Comparison of ENCODE assay signal across 1 cellular context in genomic region chr19:55641376-55642152, GRCh38.
TF ChIP-seq lines count a peak whose summit lies in the region.

No MANE protein-coding gene starts in this region.

TF ChIP-seq in HEK293, 187 proteins besides CTCF, POLR2A, EP300 and RAD21 (continued from another document and continues in another):
- TF ChIP-seq ZNF623 (tag by site-specific recombination; IDR thresholded peaks at IDR 0.05) (0 out of 2 replicates have a peak, but pooled peaks have one; percentile 7), ZNF155 (tag by site-specific recombination; IDR thresholded peaks at IDR 0.05) (no peak), ZNF544 (tag by site-specific recombination; IDR thresholded peaks at IDR 0.05) (no peak), ZBTB21 (tag by site-specific recombination; IDR thresholded peaks at IDR 0.05) (no peak), ZNF274 (IDR thresholded peaks at IDR 0.05; ENCODE audit: low read length) (no peak), ZNF274 (tag by site-specific recombination; IDR thresholded peaks at IDR 0.05; ENCODE audit: borderline replicate concordance) (no peak), ZNF76 (tag by site-specific recombination; IDR thresholded peaks at IDR 0.05; ENCODE audit: borderline replicate concordance, low read depth) (0 out of 2 replicates have a peak, but pooled peaks have one; percentile 43), ZBTB8A (tag by site-specific recombination; IDR thresholded peaks at IDR 0.05) (no peak), ZNF501 (tag by site-specific recombination; IDR thresholded peaks at IDR 0.05) (no peak), ZNF146 (tag by site-specific recombination; IDR thresholded peaks at IDR 0.05) (no peak), ZBTB7A (tag by site-specific recombination; IDR thresholded peaks at IDR 0.05; ENCODE audit: low read depth) (peak; percentile 36; the same call in 1 of the 2 replicates), ZNF677 (tag by site-specific recombination; IDR thresholded peaks at IDR 0.05) (no peak), PBX3 (CRISPR knock-in tag; IDR thresholded peaks at IDR 0.05) (no peak), GLIS1 (tag by site-specific recombination; IDR thresholded peaks at IDR 0.05) (no peak), OVOL3 (tag by site-specific recombination; IDR thresholded peaks at IDR 0.05) (peak; percentile 46; the same call in 1 of the 2 replicates), ZFP69B (tag by site-specific recombination; IDR thresholded peaks at IDR 0.05) (no peak), AEBP2 (tag by site-specific recombination; IDR thresholded peaks at IDR 0.05; ENCODE audit: borderline replicate concordance) (no peak), MEIS1 (CRISPR knock-in tag; IDR thresholded peaks at IDR 0.05; ENCODE audit: borderline replicate concordance) (no peak), ZNF341 (tag by site-specific recombination; IDR thresholded peaks at IDR 0.05; ENCODE audit: low read depth) (no peak; the same call in 1 of the 2 replicates), WT1 (tag by site-specific recombination; IDR thresholded peaks at IDR 0.05) (peak; percentile 36; the same call in 1 of the 2 replicates), ZNF24 (tag by site-specific recombination; IDR thresholded peaks at IDR 0.05) (0 out of 2 replicates have a peak, but pooled peaks have one; percentile 19), IKZF3 (tag by site-specific recombination; IDR thresholded peaks at IDR 0.05) (no peak), ZNF792 (tag by site-specific recombination; IDR thresholded peaks at IDR 0.05) (no peak; the same call in none of the 2 replicates), ZNF223 (tag by site-specific recombination; IDR thresholded peaks at IDR 0.05) (no peak), ZFP3 (tag by site-specific recombination; IDR thresholded peaks at IDR 0.05; ENCODE audit: low read depth) (no peak), ZNF596 (tag by site-specific recombination; IDR thresholded peaks at IDR 0.05) (no peak), ZBTB20 (tag by site-specific recombination; IDR thresholded peaks at IDR 0.05) (peak; percentile 96), PRDM10 (tag by site-specific recombination; IDR thresholded peaks at IDR 0.05) (peak; percentile 52; the same call in 1 of the 2 replicates), ZNF670 (tag by site-specific recombination; IDR thresholded peaks at IDR 0.05; ENCODE audit: low read depth) (no peak), HIC1 (tag by site-specific recombination; IDR thresholded peaks at IDR 0.05) (no peak), ZEB2 (tag by site-specific recombination; IDR thresholded peaks at IDR 0.05) (0 out of 2 replicates have a peak, but pooled peaks have one; percentile 10), ZNF785 (tag by site-specific recombination; IDR thresholded peaks at IDR 0.05) (no peak), ZNF26 (tag by site-specific recombination; IDR thresholded peaks at IDR 0.05) (no peak), ZNF768 (tag by site-specific recombination; IDR thresholded peaks at IDR 0.05) (no peak), ZNF404 (tag by site-specific recombination; IDR thresholded peaks at IDR 0.05) (no peak), ZNF843 (tag by site-specific recombination; IDR thresholded peaks at IDR 0.05) (no peak), ZNF184 (tag by site-specific recombination; IDR thresholded peaks at IDR 0.05) (no peak), ZSCAN5A (tag by site-specific recombination; IDR thresholded peaks at IDR 0.05) (no peak), ZBTB17 (tag by site-specific recombination; IDR thresholded peaks at IDR 0.05) (no peak), ZNF660 (tag by site-specific recombination; IDR thresholded peaks at IDR 0.05) (no peak), ZNF214 (tag by site-specific recombination; IDR thresholded peaks at IDR 0.05; ENCODE audit: borderline replicate concordance) (no peak), TSHZ1 (tag by site-specific recombination; IDR thresholded peaks at IDR 0.05; ENCODE audit: borderline replicate concordance) (no peak), HOXA7 (CRISPR knock-in tag; IDR thresholded peaks at IDR 0.05; ENCODE audit: borderline replicate concordance) (no peak), ZNF398 (tag by site-specific recombination; IDR thresholded peaks at IDR 0.05) (peak; percentile 77), ZNF548 (tag by site-specific recombination; IDR thresholded peaks at IDR 0.05) (no peak), ZNF48 (tag by site-specific recombination; IDR thresholded peaks at IDR 0.05) (no peak)
